1 cellular context compared by ENCODE assay signal in the genomic region with DNA sequence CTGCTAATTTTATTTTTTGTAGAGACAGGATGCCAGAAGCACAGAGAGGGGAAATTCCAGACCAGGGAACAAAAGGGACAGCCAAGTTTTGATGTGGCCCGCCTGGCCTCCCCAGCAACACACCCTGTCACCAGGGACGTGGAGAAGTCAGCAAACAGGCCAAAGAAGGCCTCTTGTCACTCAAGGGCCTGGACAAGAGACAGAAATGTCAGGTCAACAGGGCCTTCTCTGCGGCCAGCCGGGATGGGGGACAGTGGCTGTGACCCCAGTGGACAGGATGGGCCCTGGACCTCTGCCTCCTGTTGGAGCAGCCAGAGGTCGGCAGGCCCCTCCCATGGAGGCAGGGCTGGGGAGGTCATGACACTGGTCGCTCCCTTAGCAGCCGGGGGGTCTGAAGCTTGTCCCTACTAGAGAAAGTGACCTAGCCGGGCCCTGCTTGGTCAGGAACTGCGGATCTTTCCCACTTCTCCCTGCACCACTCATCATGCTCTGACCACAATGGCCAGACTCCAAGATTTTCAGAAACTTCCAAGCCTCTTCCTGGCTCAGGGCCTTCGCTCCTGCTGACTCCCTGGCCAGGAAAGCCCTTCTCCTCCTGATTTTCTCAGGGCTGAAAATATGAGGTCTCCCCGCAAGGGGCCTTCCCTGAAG.
TF ChIP-seq lines count a peak whose summit lies in the region.

No MANE protein-coding gene starts in this region.

TF ChIP-seq in HepG2, 621 proteins besides CTCF, POLR2A, EP300 and RAD21 (continued from another document):
- TF ChIP-seq, protein P1, sequence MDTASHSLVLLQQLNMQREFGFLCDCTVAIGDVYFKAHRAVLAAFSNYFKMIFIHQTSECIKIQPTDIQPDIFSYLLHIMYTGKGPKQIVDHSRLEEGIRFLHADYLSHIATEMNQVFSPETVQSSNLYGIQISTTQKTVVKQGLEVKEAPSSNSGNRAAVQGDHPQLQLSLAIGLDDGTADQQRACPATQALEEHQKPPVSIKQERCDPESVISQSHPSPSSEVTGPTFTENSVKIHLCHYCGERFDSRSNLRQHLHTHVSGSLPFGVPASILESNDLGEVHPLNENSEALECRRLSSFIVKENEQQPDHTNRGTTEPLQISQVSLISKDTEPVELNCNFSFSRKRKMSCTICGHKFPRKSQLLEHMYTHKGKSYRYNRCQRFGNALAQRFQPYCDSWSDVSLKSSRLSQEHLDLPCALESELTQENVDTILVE (CRISPR knock-in tag; IDR thresholded peaks at IDR 0.05): no peak
